ENCODE assay signal across 1 cellular context in genomic region chr20:61419501-61419900, GRCh38.
TF ChIP-seq lines count a peak whose summit lies in the region.

No MANE protein-coding gene starts in this region.

TF ChIP-seq in H1, 55 proteins besides CTCF, POLR2A, EP300 and RAD21:
- TF ChIP-seq SRF (IDR thresholded peaks at IDR 0.05; ENCODE audit: low read depth, low read length) (no peak), SIN3A (conservative IDR thresholded peaks at IDR 0.05 in 1 of 2, IDR thresholded peaks at IDR 0.05 in 1 of 2; ENCODE audit: low read depth in 1 of 2, low read length in 2 of 2) (no peak), SIX5 (IDR thresholded peaks at IDR 0.05; ENCODE audit: low read depth, low read length) (no peak), RNF2 (IDR thresholded peaks at IDR 0.05; ENCODE audit: borderline replicate concordance, low read depth, low read length, missing control alignments, poor library complexity, severe bottlenecking) (no peak)
TF ChIP-seq in H1: peak in this region for 0.
